19 cellular contexts compared by ENCODE assay signal in genomic region chr2:30716117-30716900, GRCh38.
A peak's percentile ranks its signal among the peaks of the same experiment; 100 is the strongest.
DNase-seq lines count a peak whose midpoint lies in the region; ATAC-seq and TF ChIP-seq lines count a peak whose summit lies in the region.
"Had no signal": no experiment of that assay in that cellular context is flagged by ENCODE, and none has a peak within 500 bp of the region (broad histone marks: within the 10 kb centered on the region; RNA-seq: fewer than 3 reads in every experiment).

No MANE protein-coding gene starts in this region.

- ATAC-seq in body of pancreas = peak; percentile 30
- no peak for ATAC-seq in lung (ENCODE audit: insufficient read depth, low FRiP score)
- no peak for ATAC-seq in GM21619 (IDR thresholded peaks at IDR 0.05; ENCODE audit: unreplicated experiment)
- ATAC-seq: A549 had no signal

- 21 to 35% methylated on average over 11 of the region's 11 CpGs for WGBS in body of pancreas, 2 donors
- WGBS in lung, 2 donors = 83 to 90% methylated on average over 11 of the region's 11 CpGs
- 84 to 85% methylated on average over 11 of the region's 11 CpGs for WGBS in testis, 2 donors

- TF ChIP-seq POLR2A in body of pancreas (IDR thresholded peaks at IDR 0.05) (no peak), testis (IDR thresholded peaks at IDR 0.05) (no peak)

- no peaks in the 10 kb centered on the region for H3K36me3 ChIP-seq in body of pancreas (replicated peaks in 1 of 2; ENCODE audit: insufficient read depth in 1 of 2, low read depth in 2 of 2)
- H3K36me3 ChIP-seq in lung (ENCODE audit: control insufficient read depth in 2 of 2, insufficient read depth in 2 of 2, low read length in 2 of 2) = no peaks in the 10 kb centered on the region
- no peaks in the 10 kb centered on the region for H3K36me3 ChIP-seq in testis (ENCODE audit: low read depth, missing control alignments)
- H3K36me3 ChIP-seq: BLaER1 treated with 17β-estradiol and CSF1 and Interleukin-3, amounts not matched to agents 10 nM and 100 nM; SJSA1 had no signal

- H3K9me3 ChIP-seq in body of pancreas (no peaks in the 10 kb centered on the region), lung (ENCODE audit: control insufficient read depth in 2 of 2, insufficient read depth in 1 of 2, low read length in 1 of 2) (peaks cover 0 to 2% of the 10 kb centered on the region in 2 donors), testis (no peaks in the 10 kb centered on the region)
- H3K9me3 ChIP-seq: SJSA1 had no signal

- intact Hi-C loops in body of pancreas (cut with DNase I) (loop anchor here (5.0 to 10.0 kb wide), 2 partner anchors 148 to 616 kb away; no protein-coding TSS in a partner anchor), testis (cut with DNase I; ENCODE audit: low total_unique reads) (loop anchor here (10.0 kb wide), 2 partner anchors 458 to 618 kb away; no protein-coding TSS in a partner anchor)

- TF ChIP-seq CTCF in body of pancreas (IDR thresholded peaks at IDR 0.05) (no peak), lung (IDR thresholded peaks at IDR 0.05; ENCODE audit: control extremely low read depth, extremely low read depth) (no peak), testis (IDR thresholded peaks at IDR 0.05) (no peak)

- DNase-seq in activated effector memory CD4-positive, alpha-beta T cell treated with anti-CD3 and anti-CD28 coated beads, Interleukin-2, amount 50 U/mL, for 16 hours = peak; percentile 53
- DNase-seq in activated effector memory CD4-positive, alpha-beta T cell treated with Interleukin-2 at 50 U/mL for 16 hours = no peak
- DNase-seq in body of pancreas (peak in 1 of 4 donors; percentile 31), lung (ENCODE audit: low spot score) (peak; percentile 23), ureter (ENCODE audit: low spot score) (peak; percentile 40), testis (no peak), NCI-H69 (lab: John Stamatoyannopoulos, UW) (no peak)
- DNase-seq: DMS 273 treated with DMSO at 0.1 percent for 48 hours, GF-D8, GOT3, NCI-H1048, NCI-H1436 treated with DMSO at 0.1 percent for 48 hours, NCI-H2081 treated with DMSO at 0.1 percent for 48 hours, NCI-H510A treated with DMSO at 0.1 percent for 48 hours had no signal

- H3K27me3 ChIP-seq in body of pancreas (no peaks in the 10 kb centered on the region), lung (ENCODE audit: control insufficient read depth, insufficient read depth) (no peaks in the 10 kb centered on the region), testis (no peaks in the 10 kb centered on the region)
- H3K27me3 ChIP-seq: BLaER1 treated with 17β-estradiol and CSF1 and Interleukin-3, amounts not matched to agents 10 nM and 100 nM; SJSA1 had no signal

- H3K4me3 ChIP-seq in body of pancreas (no peak overlapping the region), lung (no peak overlapping the region), testis (no peak overlapping the region)
- H3K4me3 ChIP-seq: A549; BLaER1 treated with 17β-estradiol and CSF1 and Interleukin-3, amounts not matched to agents 10 nM and 100 nM; SJSA1 had no signal

- H3K4me1 ChIP-seq in body of pancreas (peaks cover 7% of the 10 kb centered on the region), lung (ENCODE audit: control insufficient read depth in 2 of 2, insufficient read depth in 2 of 2, low read length in 2 of 2) (no peaks in the 10 kb centered on the region), testis (no peaks in the 10 kb centered on the region)
- H3K4me1 ChIP-seq: A549, SJSA1 had no signal

- H3K27ac ChIP-seq in body of pancreas (no peak overlapping the region), lung (ENCODE audit: low read depth in 1 of 2, low read length in 1 of 2) (no peak overlapping the region), testis (no peak overlapping the region)
- H3K27ac ChIP-seq: A549; BLaER1 treated with 17β-estradiol and CSF1 and Interleukin-3, amounts not matched to agents 10 nM and 100 nM; RWPE1; SJSA1 had no signal

Comparison
In these comparisons a context has a peak if more than half of its experiments do, and no peak if none do; other contexts are left out.
1. DNase-seq: peak in activated effector memory CD4-positive, alpha-beta T cell treated with anti-CD3 and anti-CD28 coated beads, Interleukin-2, amount 50 U/mL, for 16 hours (single experiment), lung (single experiment) and ureter (single experiment); none in activated effector memory CD4-positive, alpha-beta T cell treated with Interleukin-2 at 50 U/mL for 16 hours (single experiment), testis (single experiment) and NCI-H69 (single experiment).